ENCODE assay signal across 39 cellular contexts in genomic region chr2:151333083-151333482, GRCh38. TPM values are rescaled to one million over a fixed set of nuclear protein-coding genes. Genes with fewer than 3 reads are reported as not detected.
"Had no signal": no experiment of that assay in that cellular context is flagged by ENCODE, and none has a peak within 500 bp of the region (broad histone marks: within the 10 kb centered on the region; RNA-seq: fewer than 3 reads in every experiment).

No MANE protein-coding gene starts in this region.

- H3K9me3 Mint-ChIP-seq: activated CD4-positive, alpha-beta T cell treated with anti-CD3 and anti-CD28 coated beads, Interleukin-2, amount 10 ng/mL, durations not matched to agents 24 days and 14 days; activated CD8-positive, alpha-beta T cell treated with anti-CD3 and anti-CD28 coated beads for 36 hours; activated naive CD4-positive, alpha-beta T cell treated with anti-CD3 and anti-CD28 coated beads, Interleukin-2, amount 50 U/mL, for 24 hours; activated naive CD8-positive, alpha-beta T cell treated with anti-CD3 and anti-CD28 coated beads, Interleukin-2, amount 10 ng/mL, durations not matched to agents 7 days and 5 days; activated T-helper 2 cell treated with anti-CD3 and anti-CD28 coated beads, Interferon-gamma antibody, Interleukin-2, Interleukin-4, amounts not matched to agents 10 μg/mL and 5 μg/mL and 100 μg/mL, durations not matched to agents 14 hours and 24 hours and 36 hours; central memory CD8-positive, alpha-beta T cell had no signal

- H3K4me3 Mint-ChIP-seq: activated CD4-positive, alpha-beta T cell treated with anti-CD3 and anti-CD28 coated beads, Interleukin-2, amount 10 ng/mL, durations not matched to agents 24 days and 14 days; activated CD8-positive, alpha-beta T cell treated with anti-CD3 and anti-CD28 coated beads for 36 hours; activated naive CD4-positive, alpha-beta T cell treated with anti-CD3 and anti-CD28 coated beads, Interleukin-2, amount 50 U/mL, for 24 hours; activated naive CD8-positive, alpha-beta T cell treated with anti-CD3 and anti-CD28 coated beads, Interleukin-2, amount 10 ng/mL, durations not matched to agents 7 days and 5 days; central memory CD8-positive, alpha-beta T cell had no signal

- H3K4me1 Mint-ChIP-seq: central memory CD8-positive, alpha-beta T cell had no signal

- H3K36me3 Mint-ChIP-seq: activated naive CD4-positive, alpha-beta T cell treated with anti-CD3 and anti-CD28 coated beads, Interleukin-2, amount 50 U/mL, for 24 hours; activated naive CD8-positive, alpha-beta T cell treated with anti-CD3 and anti-CD28 coated beads, Interleukin-2, amount 10 ng/mL, durations not matched to agents 7 days and 5 days had no signal

- H3K9me3 ChIP-seq: ascending aorta had no signal

- H3K27me3 Mint-ChIP-seq: activated CD8-positive, alpha-beta T cell treated with anti-CD3 and anti-CD28 coated beads for 36 hours had no signal

- FAIRE-seq: K562, RCC 7860 had no signal

- H3K4me3 ChIP-seq: ascending aorta, cardiac muscle cell, K562, PC-9 had no signal

- H2AFZ ChIP-seq: PC-9 had no signal

- H3K36me3 ChIP-seq: ascending aorta, cardiac muscle cell had no signal

- H3K27me3 ChIP-seq: ascending aorta, cardiac muscle cell had no signal

- H3K27ac Mint-ChIP-seq: activated CD4-positive, alpha-beta T cell treated with anti-CD3 and anti-CD28 coated beads, Interleukin-2, amount 10 ng/mL, durations not matched to agents 24 days and 14 days; activated CD8-positive, alpha-beta T cell treated with anti-CD3 and anti-CD28 coated beads for 36 hours; activated naive CD4-positive, alpha-beta T cell treated with anti-CD3 and anti-CD28 coated beads, Interleukin-2, amount 50 U/mL, for 24 hours; activated naive CD8-positive, alpha-beta T cell treated with anti-CD3 and anti-CD28 coated beads, Interleukin-2, amount 10 ng/mL, durations not matched to agents 7 days and 5 days; activated T-helper 2 cell treated with anti-CD3 and anti-CD28 coated beads, Interferon-gamma antibody, Interleukin-2, Interleukin-4, amounts not matched to agents 10 μg/mL and 5 μg/mL and 100 μg/mL, durations not matched to agents 14 hours and 24 hours and 36 hours had no signal

- H3K4me1 ChIP-seq: ascending aorta had no signal

- DNase-seq: activated CD4-positive, alpha-beta T cell treated with anti-CD3 and anti-CD28 coated beads for 1 hour; activated CD4-positive, alpha-beta T cell treated with anti-CD3 and anti-CD28 coated beads, Interleukin-2, amount 10 ng/mL, durations not matched to agents 24 days and 14 days; activated CD4-positive, alpha-beta T cell treated with anti-CD3 and anti-CD28 coated beads, Interleukin-2, amount 50 U/mL, for 4 hours; activated CD4-positive, CD25-positive, alpha-beta regulatory T cell; activated CD8-positive, alpha-beta T cell treated with anti-CD3 and anti-CD28 coated beads for 36 hours; activated gamma-delta T cell; activated naive CD4-positive, alpha-beta T cell treated with Interleukin-2 at 50 U/mL for 16 hours; activated naive CD8-positive, alpha-beta T cell treated with anti-CD3 and anti-CD28 coated beads, Interleukin-2, amount 10 ng/mL, durations not matched to agents 7 days and 5 days; activated T-cell treated with anti-CD3 and anti-CD28 coated beads, Interleukin-2, amount 50 U/mL, for 1 hour; amygdala; Karpas-422; MM.1S; MV-4-11; NCI-H1092; NCI-H1436 treated with DMSO at 0.1 percent for 48 hours; NCI-H187; NCI-H2081; NCI-H2171 treated with DMSO at 0.1 percent for 48 hours; NCI-H226; NCI-H446 treated with DMSO at 0.1 percent for 48 hours; NCI-H524; NCI-H748 treated with DMSO at 0.1 percent for 48 hours; NK-92 treated with Interleukin-12 subunit alpha and Interleukin-12 subunit beta, amount 100 ng/mL, for 24 hours; PC-9; SIG-M5; SW 1271; T-helper 1 cell; T-helper 2 cell; T-helper 9 cell had no signal

- H3K4me2 ChIP-seq: PC-9 had no signal

- H3K27ac ChIP-seq: ascending aorta, cardiac muscle cell, PC-9, RWPE1, VCaP had no signal

RNA-seq across cellular contexts. Expression of gene TNFAIP6, which starts 24.3 kb away (rescaled TPM):
- total RNA-seq: activated CD4-positive, alpha-beta T cell treated with anti-CD3 and anti-CD28 coated beads, Interleukin-2, amount 10 ng/mL, durations not matched to agents 24 days and 14 days; activated CD8-positive, alpha-beta memory T cell treated with anti-CD3 and anti-CD28 coated beads for 36 hours; activated CD8-positive, alpha-beta T cell treated with anti-CD3 and anti-CD28 coated beads for 36 hours; activated naive CD8-positive, alpha-beta T cell treated with anti-CD3 and anti-CD28 coated beads, Interleukin-2, amount 10 ng/mL, durations not matched to agents 7 days and 5 days; activated T-helper 2 cell treated with anti-CD3 and anti-CD28 coated beads, Interferon-gamma antibody, Interleukin-2, Interleukin-4, amounts not matched to agents 10 μg/mL and 5 μg/mL and 100 μg/mL, durations not matched to agents 14 hours and 24 hours and 36 hours; cardiac muscle cell; K562; PC-9 had no signal
- polyA plus RNA-seq: cardiac muscle cell had no signal
